ENCODE assay signal across 31 cellular contexts in the genomic region with DNA sequence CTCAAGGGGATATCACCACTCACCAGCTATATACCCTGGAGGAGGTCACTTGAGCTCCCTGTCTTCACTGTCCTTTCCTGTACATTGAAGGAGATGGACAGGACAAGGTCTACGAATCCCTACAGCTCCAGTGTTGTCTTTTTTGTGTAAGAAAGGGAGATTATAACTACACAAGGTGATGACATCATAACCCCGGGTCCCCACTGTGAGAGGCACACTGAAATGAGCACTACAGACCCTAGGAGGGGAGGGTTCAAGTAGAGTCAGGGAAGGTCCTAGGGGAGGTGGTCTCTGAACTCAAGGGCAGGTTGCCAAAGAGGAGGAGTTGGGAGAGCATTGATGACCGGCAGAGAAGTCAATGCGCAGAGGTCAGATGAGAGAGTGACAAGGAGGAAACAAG.
DNase-seq lines count a peak whose midpoint lies in the region; ATAC-seq, FAIRE-seq and TF ChIP-seq lines count a peak whose summit lies in the region.
"Had no signal": no experiment of that assay in that cellular context is flagged by ENCODE, and none has a peak within 500 bp of the region (broad histone marks: within the 10 kb centered on the region; RNA-seq: fewer than 3 reads in every experiment).

No MANE protein-coding gene starts in this region.

- TF ChIP-seq EP300 in HepG2 (IDR thresholded peaks at IDR 0.05; ENCODE audit: low read depth in 2 of 2, low read length in 2 of 2) (no peak), HepG2 (CRISPR knock-in tag; IDR thresholded peaks at IDR 0.05; ENCODE audit: borderline replicate concordance) (no peak)

- FAIRE-seq in HepG2 (lab: Jason Lieb, UNC): no peak
- FAIRE-seq: A204.1, A549, D721Med had no signal

- no peak for TF ChIP-seq RAD21 in HepG2 (CRISPR knock-in tag; IDR thresholded peaks at IDR 0.05)

- no peak overlapping the region for H3K27ac ChIP-seq in HepG2 (ENCODE audit: extremely low read length, insufficient read depth, low read length)
- H3K27ac ChIP-seq in right lobe of liver: no peak overlapping the region
- no peak overlapping the region for H3K27ac ChIP-seq in HEK293 (ENCODE audit: extremely low read depth, low read depth, low read length)
- H3K27ac ChIP-seq: 22Rv1; A549; BLaER1; BLaER1 treated with 17β-estradiol and CSF1 and Interleukin-3, amounts not matched to agents 10 nM and 100 nM; C4-2B had no signal

- DNase-seq in HepG2 (ENCODE audit: low spot score): no peak
- no peak for DNase-seq in right lobe of liver
- no peak for DNase-seq in AG08395 (ENCODE audit: low spot score)
- DNase-seq: 8988T; ACHN; AML-193; BE2C; C1 segment of cervical spinal cord; Caco-2; Calu3; CD4-positive, alpha-beta memory T cell; CD4-positive, alpha-beta T cell; CD4-positive, CD25-positive, alpha-beta regulatory T cell; CD8-positive, alpha-beta memory T cell; CD8-positive, alpha-beta T cell; COR-L47; DMS 273 treated with DMSO at 0.1 percent for 48 hours; DMS153; DMS53; DMS79; DMS79 treated with DMSO at 0.1 percent for 48 hours; DND-41; EL had no signal

- TF ChIP-seq CTCF in HepG2 (CRISPR knock-in tag; IDR thresholded peaks at IDR 0.05): no peak
- no peak for TF ChIP-seq CTCF in right lobe of liver (IDR thresholded peaks at IDR 0.05)
- no peak for TF ChIP-seq CTCF in HEK293 (tag by site-specific recombination; IDR thresholded peaks at IDR 0.05)

- no peak overlapping the region for H3K4me2 ChIP-seq in HepG2 (ENCODE audit: low read depth, low read length)
- H3K4me2 ChIP-seq: A549; BLaER1; BLaER1 treated with 17β-estradiol and CSF1 and Interleukin-3, amounts not matched to agents 10 nM and 100 nM had no signal

- no peaks in the 10 kb centered on the region for H4K20me1 ChIP-seq in HepG2 (ENCODE audit: insufficient read depth, low read length)
- H4K20me1 ChIP-seq: BLaER1; BLaER1 treated with 17β-estradiol and CSF1 and Interleukin-3, amounts not matched to agents 10 nM and 100 nM had no signal

- ATAC-seq in HepG2 (no peak), right lobe of liver (no peak)
- ATAC-seq: A549; CD8-positive, alpha-beta T cell had no signal

- H3K9me3 ChIP-seq in HepG2 (ENCODE audit: low read length) (no peaks in the 10 kb centered on the region), right lobe of liver (no peaks in the 10 kb centered on the region), HEK293 (ENCODE audit: control insufficient read depth, insufficient read depth, low read depth, low read length) (no peaks in the 10 kb centered on the region; the same call in 1 of the 2 replicates)
- H3K9me3 ChIP-seq: A549, BE2C, BLaER1, Caco-2 had no signal

- CTCF ChIA-PET in HepG2 (lab: Yijun Ruan, JAX; ENCODE audit: low intra/inter-chr PET ratio, low total read pairs) (no interaction called here), HEK293 (lab: Yijun Ruan, JAX) (no interaction called here)

- H3K27me3 ChIP-seq in HepG2 (ENCODE audit: control insufficient read depth in 1 of 2, insufficient read depth in 2 of 2, low read length in 2 of 2) (no peaks in the 10 kb centered on the region; a peak in 1 of 5 replicates), right lobe of liver (no peaks in the 10 kb centered on the region)
- H3K27me3 ChIP-seq: BE2C; BLaER1; BLaER1 treated with 17β-estradiol and CSF1 and Interleukin-3, amounts not matched to agents 10 nM and 100 nM had no signal

- H3K4me1 ChIP-seq in HepG2 (ENCODE audit: insufficient read depth, low read length) (no peaks in the 10 kb centered on the region), right lobe of liver (no peaks in the 10 kb centered on the region), HEK293 (ENCODE audit: control insufficient read depth, insufficient read depth, low read length) (peaks cover 17% of the 10 kb centered on the region)
- H3K4me1 ChIP-seq: A549; BE2C; BLaER1; BLaER1 treated with 17β-estradiol and CSF1 and Interleukin-3, amounts not matched to agents 10 nM and 100 nM; Caco-2 had no signal

- WGBS in HepG2 (ENCODE audit: low lambda C conversion rate): 38% methylated on average over 4 of the region's 4 CpGs
- 81% methylated on average over 4 of the region's 4 CpGs for WGBS in right lobe of liver (ENCODE audit: insufficient coverage, low coverage, low lambda C conversion rate, missing lambda C conversion rate)

- POLR2A ChIA-PET in HepG2 (lab: Yijun Ruan, JAX) (no interaction called here), HEK293 (lab: Yijun Ruan, JAX) (no interaction called here)

- H3K36me3 ChIP-seq in HepG2 (replicated peaks in 1 of 2; ENCODE audit: control insufficient read depth in 1 of 2, insufficient read depth in 2 of 2, low read length in 2 of 2) (no peaks in the 10 kb centered on the region), right lobe of liver (no peaks in the 10 kb centered on the region), HEK293 (ENCODE audit: control insufficient read depth in 2 of 2, insufficient read depth in 1 of 2, low read length in 2 of 2) (no peaks in the 10 kb centered on the region)
- H3K36me3 ChIP-seq: BE2C; BLaER1; BLaER1 treated with 17β-estradiol and CSF1 and Interleukin-3, amounts not matched to agents 10 nM and 100 nM had no signal

- H2AFZ ChIP-seq in HepG2 (ENCODE audit: low read length): no peak overlapping the region

- in situ Hi-C loops in HepG2 (cut with HindIII; ENCODE audit: extremely low pct_ligation_motif_present, low pct_unique_long_range_greater_than_20kb): no loop called here

- no peaks in the 10 kb centered on the region for H3K79me2 ChIP-seq in HepG2 (ENCODE audit: insufficient read depth, low read length)

- intact Hi-C loops in HepG2 (cut with micrococcal nuclease; ENCODE audit: unreplicated experiment): no loop called here
- intact Hi-C loops in right lobe of liver (cut with DNase I): no loop called here

- BruUV-seq in HepG2 (replicated peaks; lab: Mats Ljungman, UMichigan): no TSS peak

- no peak overlapping the region for H3K4me3 ChIP-seq in HepG2 (replicated peaks in 1 of 3; ENCODE audit: insufficient read depth in 1 of 3, low read depth in 2 of 3, low read length in 3 of 3)
- H3K4me3 ChIP-seq in right lobe of liver: no peak overlapping the region
- no peak overlapping the region for H3K4me3 ChIP-seq in HEK293 (ENCODE audit: low read depth, low read length)
- H3K4me3 ChIP-seq: A549; BLaER1; BLaER1 treated with 17β-estradiol and CSF1 and Interleukin-3, amounts not matched to agents 10 nM and 100 nM had no signal

- TF ChIP-seq POLR2A in HepG2 (IDR thresholded peaks at IDR 0.05; ENCODE audit: insufficient read depth in 1 of 2, low read depth in 2 of 2, low read length in 2 of 2) (no peak), right lobe of liver (IDR thresholded peaks at IDR 0.05) (no peak)

- no peak overlapping the region for H3K9ac ChIP-seq in HepG2 (ENCODE audit: insufficient read depth, low read depth, low read length)
- H3K9ac ChIP-seq: BLaER1; BLaER1 treated with 17β-estradiol and CSF1 and Interleukin-3, amounts not matched to agents 10 nM and 100 nM had no signal

TF ChIP-seq in HepG2, 621 proteins besides CTCF, POLR2A, EP300 and RAD21:
- TF ChIP-seq ATF7 (IDR thresholded peaks at IDR 0.05) (peak; percentile 90), ATF7 (CRISPR knock-in tag; IDR thresholded peaks at IDR 0.05) (no peak), CREB1 (IDR thresholded peaks at IDR 0.05) (peak; percentile 56; the same call in 1 of the 2 replicates), CREB1 (CRISPR knock-in tag; IDR thresholded peaks at IDR 0.05) (no peak), SATB2 (CRISPR knock-in tag; IDR thresholded peaks at IDR 0.05) (no peak)
TF ChIP-seq in HepG2: peak in this region for 2.

TF ChIP-seq in HEK293, 187 proteins besides CTCF, POLR2A, EP300 and RAD21:
- no peak for TF ChIP-seq ZNF202 (tag by site-specific recombination; IDR thresholded peaks at IDR 0.05; ENCODE audit: borderline replicate concordance)
- TF ChIP-seq, protein P1, sequence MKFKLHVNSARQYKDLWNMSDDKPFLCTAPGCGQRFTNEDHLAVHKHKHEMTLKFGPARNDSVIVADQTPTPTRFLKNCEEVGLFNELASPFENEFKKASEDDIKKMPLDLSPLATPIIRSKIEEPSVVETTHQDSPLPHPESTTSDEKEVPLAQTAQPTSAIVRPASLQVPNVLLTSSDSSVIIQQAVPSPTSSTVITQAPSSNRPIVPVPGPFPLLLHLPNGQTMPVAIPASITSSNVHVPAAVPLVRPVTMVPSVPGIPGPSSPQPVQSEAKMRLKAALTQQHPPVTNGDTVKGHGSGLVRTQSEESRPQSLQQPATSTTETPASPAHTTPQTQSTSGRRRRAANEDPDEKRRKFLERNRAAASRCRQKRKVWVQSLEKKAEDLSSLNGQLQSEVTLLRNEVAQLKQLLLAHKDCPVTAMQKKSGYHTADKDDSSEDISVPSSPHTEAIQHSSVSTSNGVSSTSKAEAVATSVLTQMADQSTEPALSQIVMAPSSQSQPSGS (tag by site-specific recombination; IDR thresholded peaks at IDR 0.05; ENCODE audit: low read depth): 0 out of 2 replicates have a peak, but pooled peaks have one; percentile 30
